1 cellular context compared by ENCODE assay signal in genomic region chr12:93467351-93468007, GRCh38.
TF ChIP-seq lines count a peak whose summit lies in the region.

TSS of gene MRPL42 (plus strand) at chr12:93467514. CDS start at chr12:93469286, 1,772 bp downstream.

TF ChIP-seq in H1, 55 proteins besides CTCF, POLR2A, EP300 and RAD21:
- peak; percentile 48 for TF ChIP-seq E2F6 (IDR thresholded peaks at IDR 0.05)
- TF ChIP-seq KDM4A (IDR thresholded peaks at IDR 0.05; ENCODE audit: low read depth, low read length, severe bottlenecking) = peak; percentile 63
- TF ChIP-seq RBBP5 (IDR thresholded peaks at IDR 0.05; ENCODE audit: borderline replicate concordance, low read depth, low read length) = 0 out of 2 replicates have a peak, but pooled peaks have one; percentile 36
- TF ChIP-seq JUN (IDR thresholded peaks at IDR 0.05; ENCODE audit: low read depth, low read length) = no peak
- TF ChIP-seq POLR2AphosphoS5 (IDR thresholded peaks at IDR 0.05; ENCODE audit: low read depth, low read length) = peak; percentile 97
- TF ChIP-seq GTF2F1 (IDR thresholded peaks at IDR 0.05; ENCODE audit: borderline replicate concordance, low read depth, low read length) = peak; percentile 33; the same call in 1 of the 2 replicates
- TF ChIP-seq NRF1 (IDR thresholded peaks at IDR 0.05; ENCODE audit: low read depth, low read length) = peak; percentile 40
- peak; percentile 43; the same call in 1 of the 2 replicates for TF ChIP-seq KDM5A (IDR thresholded peaks at IDR 0.05; ENCODE audit: low read length)
- TF ChIP-seq USF2 (IDR thresholded peaks at IDR 0.05; ENCODE audit: low read length) = no peak
- TF ChIP-seq KDM1A (IDR thresholded peaks at IDR 0.05; ENCODE audit: borderline replicate concordance, low read length) = no peak
- TF ChIP-seq BCL11A (IDR thresholded peaks at IDR 0.05; ENCODE audit: low read depth in 2 of 2, low read length in 2 of 2) = no peak
- TF ChIP-seq RXRA (IDR thresholded peaks at IDR 0.05; ENCODE audit: insufficient read depth, low read depth, low read length) = no peak
- peak; percentile 84 for TF ChIP-seq TBP (IDR thresholded peaks at IDR 0.05; ENCODE audit: low read depth, low read length)
- peak; percentile 62; the same call in 1 of the 2 replicates for TF ChIP-seq CREB1 (IDR thresholded peaks at IDR 0.05)
- peak; percentile 96 for TF ChIP-seq TAF1 (IDR thresholded peaks at IDR 0.05; ENCODE audit: low read depth, low read length)
- TF ChIP-seq MAX (IDR thresholded peaks at IDR 0.05) = peak; percentile 93
- TF ChIP-seq SP4 (IDR thresholded peaks at IDR 0.05; ENCODE audit: low read length) = 0 out of 2 replicates have a peak, but pooled peaks have one; percentile 62
- TF ChIP-seq FOSL1 (IDR thresholded peaks at IDR 0.05; ENCODE audit: insufficient read depth, low read depth, low read length) = no peak
- TF ChIP-seq ATF2 (IDR thresholded peaks at IDR 0.05; ENCODE audit: low read length) = no peak
- peak; percentile 97 for TF ChIP-seq YY1 (IDR thresholded peaks at IDR 0.05; ENCODE audit: low read depth, low read length)
- TF ChIP-seq SIN3A (conservative IDR thresholded peaks at IDR 0.05 in 1 of 2, IDR thresholded peaks at IDR 0.05 in 1 of 2; ENCODE audit: low read depth in 1 of 2, low read length in 2 of 2) = peak in 1 of 2 experiments; percentile 88; a peak in 2 of 4 replicates
- peak; percentile 75 for TF ChIP-seq SIX5 (IDR thresholded peaks at IDR 0.05; ENCODE audit: low read depth, low read length)
- peak; percentile 88 for TF ChIP-seq TAF7 (optimal IDR thresholded peaks at IDR 0.05; ENCODE audit: borderline replicate concordance, low read depth, low read length)
- TF ChIP-seq ASH2L (IDR thresholded peaks at IDR 0.05; ENCODE audit: low read length) = peak; percentile 96
- peak; percentile 98 for TF ChIP-seq PHF8 (conservative IDR thresholded peaks at IDR 0.05; ENCODE audit: low read depth, low read length)
- peak; percentile 24; the same call in 1 of the 2 replicates for TF ChIP-seq CHD2 (IDR thresholded peaks at IDR 0.05; ENCODE audit: low read length)
- TF ChIP-seq SP2 (IDR thresholded peaks at IDR 0.05; ENCODE audit: low read length) = no peak
- peak; percentile 72 for TF ChIP-seq BACH1 (IDR thresholded peaks at IDR 0.05; ENCODE audit: low read length)
- TF ChIP-seq HDAC2 (IDR thresholded peaks at IDR 0.05; ENCODE audit: borderline replicate concordance in 1 of 2, low read depth in 2 of 2, low read length in 2 of 2) = 0 out of 4 replicates have a peak, but pooled peaks of 1 of the 2 experiments have one; percentile 24
